ENCODE assay signal across 3 cellular contexts in the genomic region with DNA sequence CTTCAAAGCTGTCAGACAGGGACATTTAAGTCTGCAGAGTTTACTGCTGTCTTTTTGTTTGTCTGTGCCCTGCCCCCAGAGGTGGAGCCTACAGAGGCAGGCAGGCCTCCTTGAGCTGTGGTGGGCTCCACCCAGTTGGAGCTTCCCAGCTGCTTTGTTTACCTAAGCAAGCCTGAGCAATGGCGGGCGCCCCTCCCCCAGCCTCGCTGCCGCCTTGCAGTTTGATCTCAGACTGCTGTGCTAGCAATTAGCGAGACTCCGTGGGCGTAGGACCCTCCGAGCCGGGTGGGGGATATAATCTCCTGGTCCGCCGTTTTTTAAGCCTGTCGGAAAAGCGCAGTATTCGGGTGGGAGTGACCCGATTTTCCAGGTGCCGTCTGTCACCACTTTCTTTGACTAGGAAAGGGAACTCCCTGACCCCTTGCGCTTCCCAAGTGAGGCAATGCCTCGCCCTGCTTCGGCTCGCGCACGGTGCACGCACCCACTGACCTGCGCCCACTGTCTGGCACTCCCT. TPM values are rescaled to one million over a fixed set of nuclear protein-coding genes. Genes with fewer than 3 reads are reported as not detected.
"Had no signal": no experiment of that assay in that cellular context is flagged by ENCODE, and none has a peak within 500 bp of the region (broad histone marks: within the 10 kb centered on the region; RNA-seq: fewer than 3 reads in every experiment).

No MANE protein-coding gene starts in this region.

RNA-seq across cellular contexts. Expression of a gene that starts 6.6 kb away (rescaled TPM):
- total RNA-seq: activated CD4-positive, alpha-beta T cell treated with anti-CD3 and anti-CD28 coated beads, Interleukin-2, amount 10 ng/mL, durations not matched to agents 7 days and 5 days; bronchial epithelial cell; T-helper 2 cell treated with Interferon-gamma antibody and Interleukin-4, amounts not matched to agents 100 ng/mL and 5 ng/mL, for 36 hours had no signal
